Comparison of ENCODE assay signal across 17 cellular contexts in the genomic region with DNA sequence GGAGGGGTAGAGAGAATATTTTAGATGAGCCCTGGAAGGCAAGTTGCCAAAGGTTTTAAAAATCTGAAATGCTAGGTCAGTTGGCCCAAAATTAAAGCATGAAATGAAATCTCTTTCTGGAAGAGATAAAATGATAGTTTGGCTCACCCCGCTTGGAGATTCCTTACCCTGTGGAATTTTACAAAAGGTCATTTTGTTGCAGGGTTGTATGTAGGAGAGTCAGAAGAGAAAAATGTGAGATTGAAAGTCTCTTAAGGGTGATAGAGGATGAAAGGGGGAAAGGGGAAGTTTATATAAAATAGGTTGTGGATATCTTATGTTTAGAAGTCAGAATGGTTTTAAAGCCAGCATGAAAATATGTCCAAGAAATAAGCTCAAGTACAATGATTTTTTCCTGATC.
A peak's percentile ranks its signal among the peaks of the same experiment; 100 is the strongest.
DNase-seq lines count a peak whose midpoint lies in the region; ATAC-seq and TF ChIP-seq lines count a peak whose summit lies in the region.
"Had no signal": no experiment of that assay in that cellular context is flagged by ENCODE, and none has a peak within 500 bp of the region (broad histone marks: within the 10 kb centered on the region; RNA-seq: fewer than 3 reads in every experiment).

No MANE protein-coding gene starts in this region.

- no peak overlapping the region for H3K9ac ChIP-seq in SK-N-SH

- H3K4me1 ChIP-seq in ACC112 (ENCODE audit: control insufficient read depth, insufficient read depth, low read length, unreplicated experiment), result peaks cover 16% of the 10 kb centered on the region
- peaks cover 4 to 11% of the 10 kb centered on the region in 2 experiments; a peak in 3 of 4 replicates for H3K4me1 ChIP-seq in SK-N-SH (ENCODE audit: control insufficient read depth in 1 of 2, insufficient read depth in 2 of 2, low read depth in 1 of 2, low read length in 1 of 2)
- H3K4me1 ChIP-seq in heart left ventricle, result peaks cover 0 to 9% (median 0%) of the 10 kb centered on the region in 12 donors
- H3K4me1 ChIP-seq: A549 had no signal

- no peaks in the 10 kb centered on the region for H3K9me2 ChIP-seq in SK-N-SH

- H3K27ac Mint-ChIP-seq in nephron progenitor cell (peak overlapping the region; percentile 31), Calu3 (ENCODE audit: unreplicated experiment) (no peak overlapping the region), natural killer cell (no peak overlapping the region)
- H3K27ac Mint-ChIP-seq: activated naive CD4-positive, alpha-beta T cell treated with anti-CD3 and anti-CD28 coated beads, Interleukin-2, amount 10 ng/mL, durations not matched to agents 7 days and 5 days; endodermal cell had no signal

- H3K27me3 Mint-ChIP-seq in nephron progenitor cell (ENCODE audit: low read depth, poor library complexity) (peaks cover 4% of the 10 kb centered on the region), Calu3 (ENCODE audit: unreplicated experiment) (no peaks in the 10 kb centered on the region), natural killer cell (ENCODE audit: low read depth in 2 of 2) (no peaks in the 10 kb centered on the region)

- BruUV-seq in Calu3 (replicated peaks; lab: Mats Ljungman, UMichigan), result no TSS peak

- peaks cover 2% of the 10 kb centered on the region; the same call in 1 of the 2 replicates for H3K27me3 ChIP-seq in ACC112 (ENCODE audit: insufficient read depth, low read length)
- no peaks in the 10 kb centered on the region for H3K27me3 ChIP-seq in SK-N-SH (ENCODE audit: insufficient read depth)
- H3K27me3 ChIP-seq in heart left ventricle, result no peaks in the 10 kb centered on the region
- H3K27me3 ChIP-seq: gastrocnemius medialis had no signal

- CTCF ChIA-PET in SK-N-SH (lab: Yijun Ruan, JAX) (no interaction called here), Calu3 (lab: Charles Lee) (no interaction called here)

- no peaks in the 10 kb centered on the region for H4K20me1 ChIP-seq in SK-N-SH (ENCODE audit: insufficient read depth)

- H3K4me1 Mint-ChIP-seq in nephron progenitor cell (peaks cover 55% of the 10 kb centered on the region), Calu3 (ENCODE audit: low read depth, unreplicated experiment) (peaks cover 20% of the 10 kb centered on the region), natural killer cell (peaks cover 9 to 14% of the 10 kb centered on the region in 2 donors)
- H3K4me1 Mint-ChIP-seq: endodermal cell had no signal

- H3K4me3 ChIP-seq in ACC112 (ENCODE audit: low read depth, low read length), result peak overlapping the region; percentile 40; the same call in 1 of the 2 replicates
- no peak overlapping the region for H3K4me3 ChIP-seq in SK-N-SH (ENCODE audit: low read depth in 2 of 2, low read length in 1 of 2)
- no peak overlapping the region for H3K4me3 ChIP-seq in heart left ventricle
- H3K4me3 ChIP-seq: A549, gastrocnemius medialis had no signal

- H2AFZ ChIP-seq in ACC112 (ENCODE audit: low read length, unreplicated experiment), result no peak overlapping the region
- no peak overlapping the region for H2AFZ ChIP-seq in SK-N-SH (ENCODE audit: low read depth)

- peaks cover 6% of the 10 kb centered on the region for H3K36me3 ChIP-seq in ACC112 (ENCODE audit: insufficient read depth, low read length)
- H3K36me3 ChIP-seq in SK-N-SH (replicated peaks in 1 of 2; ENCODE audit: control insufficient read depth in 1 of 2, insufficient read depth in 2 of 2, low read length in 1 of 2), result peaks cover 0 to 2% of the 10 kb centered on the region in 2 experiments
- peaks cover 0 to 22% (median 6%) of the 10 kb centered on the region in 9 donors for H3K36me3 ChIP-seq in heart left ventricle

- TF ChIP-seq EP300 in SK-N-SH (IDR thresholded peaks at IDR 0.05; ENCODE audit: borderline replicate concordance in 1 of 2, low read depth in 1 of 2, low read length in 1 of 2), result no peak

- TF ChIP-seq POLR2A in heart left ventricle (IDR thresholded peaks at IDR 0.05), result no peak

- ATAC-seq in GM21367 (IDR thresholded peaks at IDR 0.05; ENCODE audit: unreplicated experiment), result no peak
- no peak for ATAC-seq in natural killer cell
- no peak for ATAC-seq in heart left ventricle
- ATAC-seq: A549, gastrocnemius medialis had no signal

- H3K9me3 ChIP-seq in SK-N-SH, result no peaks in the 10 kb centered on the region
- H3K9me3 ChIP-seq in heart left ventricle, result no peaks in the 10 kb centered on the region
- H3K9me3 ChIP-seq: A549, gastrocnemius medialis had no signal

- H3K4me2 ChIP-seq in SK-N-SH, result 0 out of 2 replicates have a peak overlapping the region, but pooled peaks have one; percentile 20
- H3K4me2 ChIP-seq: A549 had no signal

- H3K9me3 Mint-ChIP-seq in nephron progenitor cell (no peaks in the 10 kb centered on the region), Calu3 (ENCODE audit: low read depth, unreplicated experiment) (no peaks in the 10 kb centered on the region), natural killer cell (no peaks in the 10 kb centered on the region)
- H3K9me3 Mint-ChIP-seq: activated naive CD4-positive, alpha-beta T cell treated with anti-CD3 and anti-CD28 coated beads, Interleukin-2, amount 10 ng/mL, durations not matched to agents 7 days and 5 days; endodermal cell had no signal

- DNase-seq in SK-N-SH (no peak), fibroblast of peridontal ligament (ENCODE audit: extremely low read depth) (peak; percentile 32), nephron progenitor cell (no peak), Calu3 (no peak), natural killer cell (no peak), heart left ventricle (no peak)
- DNase-seq: activated CD4-positive, alpha-beta T cell treated with anti-CD3 and anti-CD28 coated beads, Interleukin-2, amount 50 U/mL, for 1 hour; activated naive CD4-positive, alpha-beta T cell treated with anti-CD3 and anti-CD28 coated beads, Interleukin-2, amount 10 ng/mL, durations not matched to agents 7 days and 5 days; DND-41; endodermal cell; gastrocnemius medialis; NCI-H2081; NCI-H526; small intestine had no signal

- peak overlapping the region; percentile 11; the same call in 1 of the 2 replicates for H3K27ac ChIP-seq in ACC112 (ENCODE audit: low read depth, low read length)
- no peak overlapping the region for H3K27ac ChIP-seq in SK-N-SH (ENCODE audit: low read depth in 2 of 2, low read length in 1 of 2)
- no peak overlapping the region for H3K27ac ChIP-seq in heart left ventricle
- H3K27ac ChIP-seq: A549, gastrocnemius medialis had no signal

- WGBS in SK-N-SH (ENCODE audit: low lambda C conversion rate), result 50% methylated on average over 1 of the region's 1 CpG
- WGBS in heart left ventricle, 4 donors, result 58 to 87% (median 66%) methylated on average over 1 of the region's 1 CpG

- H3F3A ChIP-seq in SK-N-SH (replicated peaks; ENCODE audit: insufficient read depth), result no peaks in the 10 kb centered on the region

- TF ChIP-seq RAD21 in SK-N-SH (IDR thresholded peaks at IDR 0.05; ENCODE audit: low read length), result no peak

- H3K79me2 ChIP-seq in ACC112 (ENCODE audit: control insufficient read depth, insufficient read depth, low read length, unreplicated experiment), result no peaks in the 10 kb centered on the region
- H3K79me2 ChIP-seq in SK-N-SH (ENCODE audit: insufficient read depth), result no peaks in the 10 kb centered on the region

- H3K4me3 Mint-ChIP-seq in nephron progenitor cell (no peak overlapping the region), Calu3 (ENCODE audit: low read depth, unreplicated experiment) (no peak overlapping the region), natural killer cell (no peak overlapping the region)
- H3K4me3 Mint-ChIP-seq: activated naive CD4-positive, alpha-beta T cell treated with anti-CD3 and anti-CD28 coated beads, Interleukin-2, amount 10 ng/mL, durations not matched to agents 7 days and 5 days; endodermal cell had no signal

- POLR2A ChIA-PET in SK-N-SH (lab: Yijun Ruan, JAX), result no interaction called here

- intact Hi-C loops in Calu3 (cut with micrococcal nuclease; ENCODE audit: unreplicated experiment) (no loop called here), natural killer cell (cut with micrococcal nuclease) (no loop called here), heart left ventricle (cut with DNase I) (no loop called here)

- TF ChIP-seq CTCF in SK-N-SH (IDR thresholded peaks at IDR 0.05), result no peak
- no peak for TF ChIP-seq CTCF in nephron progenitor cell (IDR thresholded peaks at IDR 0.05)
- no peak for TF ChIP-seq CTCF in Calu3 (IDR thresholded peaks at IDR 0.05; ENCODE audit: unreplicated experiment)
- no peak for TF ChIP-seq CTCF in natural killer cell (IDR thresholded peaks at IDR 0.05)
- TF ChIP-seq CTCF in heart left ventricle (IDR thresholded peaks at IDR 0.05), result no peak

- peaks cover 9% of the 10 kb centered on the region for H3K36me3 Mint-ChIP-seq in nephron progenitor cell (ENCODE audit: low read depth)
- H3K36me3 Mint-ChIP-seq in Calu3 (ENCODE audit: insufficient read depth, unreplicated experiment), result peaks cover 6% of the 10 kb centered on the region
- peaks cover 5% of the 10 kb centered on the region for H3K36me3 Mint-ChIP-seq in natural killer cell

TF ChIP-seq in SK-N-SH, 30 proteins besides CTCF, POLR2A, EP300 and RAD21 (continues in another document):
- no peak for TF ChIP-seq MEF2A (IDR thresholded peaks at IDR 0.05; ENCODE audit: borderline replicate concordance, low read depth)
- TF ChIP-seq, protein P1, sequence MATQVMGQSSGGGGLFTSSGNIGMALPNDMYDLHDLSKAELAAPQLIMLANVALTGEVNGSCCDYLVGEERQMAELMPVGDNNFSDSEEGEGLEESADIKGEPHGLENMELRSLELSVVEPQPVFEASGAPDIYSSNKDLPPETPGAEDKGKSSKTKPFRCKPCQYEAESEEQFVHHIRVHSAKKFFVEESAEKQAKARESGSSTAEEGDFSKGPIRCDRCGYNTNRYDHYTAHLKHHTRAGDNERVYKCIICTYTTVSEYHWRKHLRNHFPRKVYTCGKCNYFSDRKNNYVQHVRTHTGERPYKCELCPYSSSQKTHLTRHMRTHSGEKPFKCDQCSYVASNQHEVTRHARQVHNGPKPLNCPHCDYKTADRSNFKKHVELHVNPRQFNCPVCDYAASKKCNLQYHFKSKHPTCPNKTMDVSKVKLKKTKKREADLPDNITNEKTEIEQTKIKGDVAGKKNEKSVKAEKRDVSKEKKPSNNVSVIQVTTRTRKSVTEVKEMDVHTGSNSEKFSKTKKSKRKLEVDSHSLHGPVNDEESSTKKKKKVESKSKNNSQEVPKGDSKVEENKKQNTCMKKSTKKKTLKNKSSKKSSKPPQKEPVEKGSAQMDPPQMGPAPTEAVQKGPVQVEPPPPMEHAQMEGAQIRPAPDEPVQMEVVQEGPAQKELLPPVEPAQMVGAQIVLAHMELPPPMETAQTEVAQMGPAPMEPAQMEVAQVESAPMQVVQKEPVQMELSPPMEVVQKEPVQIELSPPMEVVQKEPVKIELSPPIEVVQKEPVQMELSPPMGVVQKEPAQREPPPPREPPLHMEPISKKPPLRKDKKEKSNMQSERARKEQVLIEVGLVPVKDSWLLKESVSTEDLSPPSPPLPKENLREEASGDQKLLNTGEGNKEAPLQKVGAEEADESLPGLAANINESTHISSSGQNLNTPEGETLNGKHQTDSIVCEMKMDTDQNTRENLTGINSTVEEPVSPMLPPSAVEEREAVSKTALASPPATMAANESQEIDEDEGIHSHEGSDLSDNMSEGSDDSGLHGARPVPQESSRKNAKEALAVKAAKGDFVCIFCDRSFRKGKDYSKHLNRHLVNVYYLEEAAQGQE (IDR thresholded peaks at IDR 0.05; ENCODE audit: low read depth, low read length), result no peak
- peak; percentile 58; the same call in 1 of the 2 replicates for TF ChIP-seq RXRA (IDR thresholded peaks at IDR 0.05; ENCODE audit: borderline replicate concordance, low read depth)
